8 cellular contexts compared by ENCODE assay signal in genomic region chr6:13328076-13328874, GRCh38. TPM values are rescaled to one million over a fixed set of nuclear protein-coding genes. Genes with fewer than 3 reads are reported as not detected.
DNase-seq lines count a peak whose midpoint lies in the region; ATAC-seq and TF ChIP-seq lines count a peak whose summit lies in the region.

Gene TBC1D7, minus strand, starts transcription at chr6:13328537. Its CDS starts 1,639 bp downstream, at chr6:13326898.

- WGBS in adrenal gland, 4 donors: 0 to 1% (median 0%) methylated on average over 12 to 63 of the region's 63 CpGs
- 0 to 1% methylated on average over 63 of the region's 63 CpGs for WGBS in heart right ventricle, 2 donors

- H3K27me3 ChIP-seq in adrenal gland (no peaks in the 10 kb centered on the region), heart right ventricle (no peaks in the 10 kb centered on the region)

- peak within 1 kb of the TSS; percentile 92 for H3K4me3 Mint-ChIP-seq in progenitor cell of endocrine pancreas (ENCODE audit: low read depth)

- no peaks in the 10 kb centered on the region for H3K9me3 Mint-ChIP-seq in progenitor cell of endocrine pancreas (ENCODE audit: low read depth)

- H3K36me3 ChIP-seq in adrenal gland (replicated peaks in 1 of 2) (peaks cover 0 to 6% of the 10 kb centered on the region in 2 donors), heart right ventricle (peaks cover 0 to 34% (median 18%) of the 10 kb centered on the region in 9 donors)

- H3K9me3 ChIP-seq in adrenal gland (replicated peaks in 1 of 3) (no peaks in the 10 kb centered on the region), heart right ventricle (no peaks in the 10 kb centered on the region)

- H3K36me3 Mint-ChIP-seq in progenitor cell of endocrine pancreas (ENCODE audit: insufficient read depth): peaks cover 11% of the 10 kb centered on the region

- H3K27me3 Mint-ChIP-seq in progenitor cell of endocrine pancreas: peaks cover 6% of the 10 kb centered on the region

- TF ChIP-seq CTCF in GM13976 (IDR thresholded peaks at IDR 0.05; ENCODE audit: borderline replicate concordance, control extremely low read depth, extremely low read depth, insufficient read depth, missing control alignments) (no peak), adrenal gland (IDR thresholded peaks at IDR 0.05) (peak in 5 of 6 experiments; percentile 8 to 49 (median 27)), heart right ventricle (IDR thresholded peaks at IDR 0.05) (peak in 2 of 9 donors; percentile 15 to 17), progenitor cell of endocrine pancreas (IDR thresholded peaks at IDR 0.05; ENCODE audit: unreplicated experiment) (peak; percentile 42)

- DNase-seq in GM13976 (ENCODE audit: low spot score): peak; percentile 95
- peak; percentile 32 for DNase-seq in NCI-H1436 treated with DMSO at 0.1 percent for 48 hours (lab: John Stamatoyannopoulos, UW)
- DNase-seq in T-helper 1 cell: peak; percentile 89 to 95 (median 90)
- peak; percentile 91 to 97 (median 93) for DNase-seq in adrenal gland
- peak; percentile 91 to 95 for DNase-seq in heart right ventricle
- peak; percentile 90 for DNase-seq in progenitor cell of endocrine pancreas (ENCODE audit: low spot score, unreplicated experiment)
- DNase-seq in ureter (ENCODE audit: low spot score): peak; percentile 94

- TF ChIP-seq POLR2A in adrenal gland (IDR thresholded peaks at IDR 0.05): peak; percentile 81 to 87

- intact Hi-C loops in adrenal gland (cut with DNase I) (no loop called here), heart right ventricle (cut with DNase I) (loop anchor here in 2 of 10 donors (5.0 kb wide), 2 partner anchors 371 to 416 kb away; no protein-coding TSS in a partner anchor)

- H3K4me1 ChIP-seq in adrenal gland (replicated peaks in 1 of 2) (peaks cover 0 to 14% of the 10 kb centered on the region in 2 donors), heart right ventricle (peaks cover 0 to 45% (median 21%) of the 10 kb centered on the region in 9 donors)

- peak within 1 kb of the TSS; percentile 62 to 93 (median 86) for H3K27ac ChIP-seq in adrenal gland
- H3K27ac ChIP-seq in heart right ventricle: peak within 1 kb of the TSS; percentile 71 to 98 (median 95)

- peak; percentile 80 for ATAC-seq in HG02840 (IDR thresholded peaks at IDR 0.05; ENCODE audit: low FRiP score, unreplicated experiment)
- peak; percentile 93 to 98 (median 96) for ATAC-seq in heart right ventricle

- H3K4me3 ChIP-seq in adrenal gland: peak within 1 kb of the TSS; percentile 52 to 99 (median 79)
- H3K4me3 ChIP-seq in heart right ventricle: peak within 1 kb of the TSS; percentile 75 to 95 (median 82)

- peak within 1 kb of the TSS; percentile 97 for H3K27ac Mint-ChIP-seq in progenitor cell of endocrine pancreas

- in situ Hi-C loops in GM13976 (cut with MboI; ENCODE audit: low sequenced_read_pairs, unreplicated experiment): no loop called here

- peaks cover 22% of the 10 kb centered on the region for H3K4me1 Mint-ChIP-seq in progenitor cell of endocrine pancreas (ENCODE audit: low read depth)

RNA-seq across cellular contexts. Expression of gene TBC1D7, which starts in this region (rescaled TPM):
- total RNA-seq in adrenal gland (10 to 100 TPM in 6 of 8 donors, 1 to 10 TPM in 2; 8.0 to 19.4 (median 12.4) TPM), heart right ventricle (10 to 100 TPM; 21.7 to 42.6 (median 28.6) TPM), progenitor cell of endocrine pancreas (34.3 and 34.7 TPM in 2 replicates), ureter (15.6 TPM)
- polyA plus RNA-seq in adrenal gland (10 to 100 TPM in 1 of 3 donors, 1 to 10 TPM in 2; 8.3 to 13.0 (median 8.9) TPM), heart right ventricle (10 to 100 TPM; 17.3 to 19.3 TPM)

Comparison
In these comparisons a context has a peak if more than half of its experiments do, and no peak if none do; other contexts are left out.
1. Peak in every context shown above with its lines: DNase-seq, ATAC-seq, H3K4me3 ChIP-seq and H3K27ac ChIP-seq.
2. DNase-seq: peak in every context shown above with its lines; median percentile 95 in GM13976; 94 in ureter; 93 in adrenal gland; 93 in heart right ventricle; 90 in T-helper 1 cell; 90 in progenitor cell of endocrine pancreas; 32 in NCI-H1436 treated with DMSO at 0.1 percent for 48 hours.